In genomic region chr10:87816163-87816841, GRCh38 we compare ENCODE assay signal across 10 cellular contexts. TPM values are rescaled to one million over a fixed set of nuclear protein-coding genes. Genes with fewer than 3 reads are reported as not detected.
DNase-seq lines count a peak whose midpoint lies in the region; FAIRE-seq and TF ChIP-seq lines count a peak whose summit lies in the region.
"Had no signal": no experiment of that assay in that cellular context is flagged by ENCODE, and none has a peak within 500 bp of the region (broad histone marks: within the 10 kb centered on the region; RNA-seq: fewer than 3 reads in every experiment).

No MANE protein-coding gene starts in this region.

- TF ChIP-seq CTCF in AG10803 (conservative IDR thresholded peaks at IDR 0.05; ENCODE audit: low read length) = peak; percentile 26
- no peak for TF ChIP-seq CTCF in WI38 (IDR thresholded peaks at IDR 0.05; ENCODE audit: low read depth, low read length)
- peak in 1 of 3 experiments; percentile 3 for TF ChIP-seq CTCF in ascending aorta (IDR thresholded peaks at IDR 0.05)
- peak in 2 of 6 experiments; percentile 16 to 40 for TF ChIP-seq CTCF in esophagus squamous epithelium (IDR thresholded peaks at IDR 0.05)

- H3K4me3 Mint-ChIP-seq in immature natural killer cell = peak overlapping the region; percentile 87 to 99 (median 96)

- TF ChIP-seq POLR2A in esophagus squamous epithelium (IDR thresholded peaks at IDR 0.05) = no peak

- no peak overlapping the region for H3K27ac ChIP-seq in ascending aorta
- H3K27ac ChIP-seq in esophagus squamous epithelium = no peak overlapping the region

- H3K4me3 ChIP-seq in AG10803 (ENCODE audit: low read length) = no peak overlapping the region; the same call in 1 of the 2 replicates
- H3K4me3 ChIP-seq in WI38 (ENCODE audit: low read depth, low read length) = peak overlapping the region; percentile 86
- peak overlapping the region in 1 of 2 donors; percentile 70 for H3K4me3 ChIP-seq in ascending aorta
- peak overlapping the region in 2 of 4 donors; percentile 62 to 80 for H3K4me3 ChIP-seq in esophagus squamous epithelium

- H3K36me3 ChIP-seq in ascending aorta (peaks cover 0 to 10% of the 10 kb centered on the region in 2 donors), esophagus squamous epithelium (peaks cover 0 to 26% (median 6%) of the 10 kb centered on the region in 3 donors)

- intact Hi-C loops in ascending aorta (cut with DNase I) (no loop called here), esophagus squamous epithelium (cut with DNase I) (no loop called here)

- H3K27me3 ChIP-seq in ascending aorta = no peaks in the 10 kb centered on the region
- H3K27me3 ChIP-seq in esophagus squamous epithelium = no peaks in the 10 kb centered on the region
- H3K27me3 ChIP-seq: neutrophil, tibial artery had no signal

- H3K9me3 Mint-ChIP-seq in immature natural killer cell = no peaks in the 10 kb centered on the region

- DNase-seq in AG10803 (ENCODE audit: low read depth) (no peak), GM19239 (ENCODE audit: insufficient read length, low spot score) (no peak), immature natural killer cell (no peak), germinal center (ENCODE audit: low spot score) (no peak), NCI-H510A treated with DMSO at 0.1 percent for 48 hours (lab: John Stamatoyannopoulos, UW) (no peak), ascending aorta (ENCODE audit: low spot score in 2 of 2) (no peak), esophagus squamous epithelium (lab: John Stamatoyannopoulos, UW) (no peak)
- DNase-seq: tibial artery had no signal

- H3K27me3 Mint-ChIP-seq in immature natural killer cell (ENCODE audit: low read depth in 3 of 3) = peaks cover 2 to 13% (median 4%) of the 10 kb centered on the region in 3 donors

- H3K4me1 ChIP-seq in ascending aorta = peaks cover 0 to 14% of the 10 kb centered on the region in 2 donors
- H3K4me1 ChIP-seq in esophagus squamous epithelium = peaks cover 8 to 43% (median 18%) of the 10 kb centered on the region in 3 donors

- H3K9me3 ChIP-seq in ascending aorta (no peaks in the 10 kb centered on the region), esophagus squamous epithelium (no peaks in the 10 kb centered on the region)
- H3K9me3 ChIP-seq: neutrophil, tibial artery had no signal

- FAIRE-seq in GM19239 (lab: Jason Lieb, UNC) = peak; percentile 83

- H3K4me1 Mint-ChIP-seq in immature natural killer cell = peaks cover 48 to 65% of the 10 kb centered on the region in 2 donors

- 58 to 65% methylated on average over 6 of the region's 6 CpGs for WGBS in esophagus squamous epithelium, 2 donors

- peaks cover 7 to 12% (median 7%) of the 10 kb centered on the region in 3 donors for H3K36me3 Mint-ChIP-seq in immature natural killer cell

- H3K27ac Mint-ChIP-seq in immature natural killer cell = peak overlapping the region; percentile 57 to 95 (median 92)

RNA-seq across cellular contexts. Expression of gene ATAD1, which starts 1.7 kb away (rescaled TPM):
- 10 to 100 TPM; 31.2 to 44.0 (median 42.1) TPM for polyA plus RNA-seq in immature natural killer cell
- total RNA-seq in ascending aorta (22.1 TPM), esophagus squamous epithelium (10 to 100 TPM; 22.3 to 30.1 (median 26.2) TPM)

RNA-seq across cellular contexts. Expression of gene KLLN, which starts 47.0 kb away (rescaled TPM):
- polyA plus RNA-seq in immature natural killer cell = under 1 TPM in 2 of 3 donors, not detected in 1; 0.06 to 0.17 TPM
- total RNA-seq in ascending aorta = not detected
- total RNA-seq in esophagus squamous epithelium = under 1 TPM; 0.11 to 0.91 (median 0.40) TPM

RNA-seq across cellular contexts. Expression of gene PTEN, which starts 47.1 kb away (rescaled TPM):
- 10 to 100 TPM; 18.0 to 33.5 (median 30.6) TPM for polyA plus RNA-seq in immature natural killer cell
- total RNA-seq in ascending aorta = 96.3 TPM
- 100 to 1,000 TPM in 1 of 4 donors, 10 to 100 TPM in 3; 27.9 to 131 (median 68.1) TPM for total RNA-seq in esophagus squamous epithelium
